In genomic region chr9:132182609-132183073, GRCh38 we compare ENCODE assay signal across 10 cellular contexts. TPM values are rescaled to one million over a fixed set of nuclear protein-coding genes. Genes with fewer than 3 reads are reported as not detected.
DNase-seq lines count a peak whose midpoint lies in the region; ATAC-seq and TF ChIP-seq lines count a peak whose summit lies in the region.
"Had no signal": no experiment of that assay in that cellular context is flagged by ENCODE, and none has a peak within 500 bp of the region (broad histone marks: within the 10 kb centered on the region; RNA-seq: fewer than 3 reads in every experiment).

No MANE protein-coding gene starts in this region.

- H3K4me2 ChIP-seq in IMR-90 (ENCODE audit: low read depth, low read length): no peak overlapping the region

- no TSS peak for BruUV-seq in A673 (replicated peaks; lab: Mats Ljungman, UMichigan)
- no TSS peak for BruUV-seq in IMR-90 (replicated peaks; lab: Mats Ljungman, UMichigan)

- no peak overlapping the region for H2BK15ac ChIP-seq in IMR-90 (ENCODE audit: low read depth, low read length)

- no peak overlapping the region for H4K91ac ChIP-seq in IMR-90 (ENCODE audit: insufficient read depth, low read depth, low read length)

- no peaks in the 10 kb centered on the region; the same call in 1 of the 2 replicates for H3K9me1 ChIP-seq in IMR-90 (ENCODE audit: insufficient read depth, low read length)

- CTCF ChIA-PET in A673 (lab: Charles Lee) (interaction anchor here (1.0 to 1.7 kb wide), 2 partner anchors 13 to 53 kb away, joined by 5 to 10 read pairs; no protein-coding TSS in a partner anchor), IMR-90 (lab: Yijun Ruan, JAX) (no interaction called here)

- peak overlapping the region; percentile 3 for H3K4me3 ChIP-seq in A673 (ENCODE audit: low read depth, low read length, poor library complexity, severe bottlenecking)
- H3K4me3 ChIP-seq in IMR-90 (ENCODE audit: insufficient read depth, low read depth, low read length): no peak overlapping the region
- no peak overlapping the region for H3K4me3 ChIP-seq in upper lobe of right lung

- H3K9me3 ChIP-seq in A673 (ENCODE audit: low read depth, low read length, poor library complexity, severe bottlenecking) (no peaks in the 10 kb centered on the region), IMR-90 (ENCODE audit: control insufficient read depth, insufficient read depth, low read length) (no peaks in the 10 kb centered on the region), upper lobe of right lung (no peaks in the 10 kb centered on the region)

- in situ Hi-C loops in IMR-90 (cut with MboI; ENCODE audit: low sequenced_read_pairs): no loop called here

- no peak for TF ChIP-seq POLR2A in IMR-90 (IDR thresholded peaks at IDR 0.05; ENCODE audit: low read depth, low read length)

- DNase-seq in A673 (ENCODE audit: low spot score): peak; percentile 71
- DNase-seq in IMR-90: no peak
- peak; percentile 36 for DNase-seq in cerebellar cortex (ENCODE audit: low spot score)
- no peak for DNase-seq in activated T-cell treated with anti-CD3 and anti-CD28 coated beads, Interleukin-2, amount 50 U/mL, for 1 hour
- DNase-seq in AG20443 (ENCODE audit: low spot score): no peak
- no peak for DNase-seq in upper lobe of right lung
- DNase-seq in NCI-H345 (lab: John Stamatoyannopoulos, UW): no peak
- DNase-seq: stimulated activated naive B cell treated with anti-CD40 and anti-IgM and Interleukin-4, amounts not matched to agents 10 μg/mL and 1 μg/mL and 100 μg/mL, for 72 hours had no signal

- no peak overlapping the region for H3K4ac ChIP-seq in IMR-90 (ENCODE audit: low read depth, low read length)

- no peak overlapping the region for H2BK5ac ChIP-seq in IMR-90 (ENCODE audit: low read depth, low read length, poor library complexity, severe bottlenecking)

- no peaks in the 10 kb centered on the region for H3K79me1 ChIP-seq in IMR-90 (ENCODE audit: low read depth in 1 of 2, low read length in 2 of 2)

- dilution Hi-C loops in IMR-90 (cut with HindIII; ENCODE audit: low sequenced_read_pairs, unreplicated experiment): no loop called here

- peak overlapping the region; percentile 50 for H3K27ac ChIP-seq in A673 (ENCODE audit: low read depth, low read length, poor library complexity, severe bottlenecking)
- no peak overlapping the region for H3K27ac ChIP-seq in IMR-90 (ENCODE audit: insufficient read depth, low read length)
- H3K27ac ChIP-seq in layer of hippocampus (ENCODE audit: low read depth, low read length): peak overlapping the region; percentile 73
- H3K27ac ChIP-seq in upper lobe of right lung: no peak overlapping the region
- H3K27ac ChIP-seq: C4-2B had no signal

- H3K27me3 ChIP-seq in A673 (replicated peaks; ENCODE audit: insufficient read depth, low read depth, low read length, poor library complexity) (no peaks in the 10 kb centered on the region), IMR-90 (ENCODE audit: control insufficient read depth, insufficient read depth, low read length) (peaks cover 60% of the 10 kb centered on the region), layer of hippocampus (ENCODE audit: control insufficient read depth, insufficient read depth, low read length) (no peaks in the 10 kb centered on the region), upper lobe of right lung (peaks cover 21% of the 10 kb centered on the region)

- TF ChIP-seq CTCF in A673 (conservative IDR thresholded peaks at IDR 0.05; ENCODE audit: low read depth, low read length): peak; percentile 52
- no peak for TF ChIP-seq CTCF in IMR-90 (conservative IDR thresholded peaks at IDR 0.05; ENCODE audit: low read depth, low read length)
- no peak for TF ChIP-seq CTCF in upper lobe of right lung (IDR thresholded peaks at IDR 0.05)

- H3K36me3 ChIP-seq in A673 (ENCODE audit: insufficient read depth, low read length, poor library complexity, severe bottlenecking): no peaks in the 10 kb centered on the region
- no peaks in the 10 kb centered on the region for H3K36me3 ChIP-seq in IMR-90 (ENCODE audit: control insufficient read depth, insufficient read depth, low read length)
- H3K36me3 ChIP-seq in upper lobe of right lung: no peaks in the 10 kb centered on the region

- no peak overlapping the region for H3K9ac ChIP-seq in IMR-90 (ENCODE audit: low read depth, low read length)

- no peaks in the 10 kb centered on the region; the same call in none of the 2 replicates for H4K20me1 ChIP-seq in IMR-90 (ENCODE audit: insufficient read depth, low read length)

- ATAC-seq in IMR-90 (ENCODE audit: low read depth) (peak; percentile 50), upper lobe of right lung (no peak)
- ATAC-seq: stimulated activated naive B cell treated with anti-CD40 and anti-IgM and Interleukin-4, amounts not matched to agents 10 μg/mL and 1 μg/mL and 100 μg/mL, for 72 hours had no signal

- H2BK120ac ChIP-seq in IMR-90 (ENCODE audit: low read depth, low read length): no peak overlapping the region

- H3K4me1 ChIP-seq in A673 (ENCODE audit: insufficient read depth, low read length, poor library complexity, severe bottlenecking) (peaks cover 54% of the 10 kb centered on the region), IMR-90 (ENCODE audit: control insufficient read depth, insufficient read depth, low read length) (no peaks in the 10 kb centered on the region), upper lobe of right lung (no peaks in the 10 kb centered on the region)

- no peak overlapping the region for H2AK5ac ChIP-seq in IMR-90 (ENCODE audit: low read depth, low read length)

- 21% methylated on average over 2 of the region's 11 CpGs; no CpG with 5 or more reads in 1 of the 2 experiments for WGBS in IMR-90 (ENCODE audit: extremely low coverage in 2 of 2, insufficient read length in 1 of 2), 2 experiments

- H3K56ac ChIP-seq in IMR-90 (ENCODE audit: extremely low read depth, insufficient read depth, low read length): no peak overlapping the region

- H2AK9ac ChIP-seq in IMR-90 (replicated peaks; ENCODE audit: low read depth, low read length, poor library complexity): no peak overlapping the region

- no peak overlapping the region for H2BK20ac ChIP-seq in IMR-90 (ENCODE audit: low read depth, low read length)

- no peak overlapping the region for H4K8ac ChIP-seq in IMR-90 (ENCODE audit: low read depth in 2 of 2, low read length in 2 of 2)

- TF ChIP-seq RAD21 in IMR-90 (IDR thresholded peaks at IDR 0.05; ENCODE audit: low read length): no peak

- POLR2A ChIA-PET in A673 (lab: Charles Lee; ENCODE audit: low non-redundant PET) (no interaction called here), IMR-90 (lab: Charles Lee; ENCODE audit: unreplicated experiment) (no interaction called here)

- H4K5ac ChIP-seq in IMR-90 (ENCODE audit: low read depth, low read length): no peak overlapping the region

- intact Hi-C loops in A673 (cut with micrococcal nuclease; ENCODE audit: unreplicated experiment): loop anchor here (5.0 kb wide), 1 partner anchor 50 kb away; no protein-coding TSS in a partner anchor
- intact Hi-C loops in IMR-90 (cut with micrococcal nuclease): no loop called here
- intact Hi-C loops in upper lobe of right lung (cut with DNase I): no loop called here

- H3K23ac ChIP-seq in IMR-90 (ENCODE audit: low read depth, low read length): no peak overlapping the region

- H3K18ac ChIP-seq in IMR-90 (ENCODE audit: low read depth, low read length): no peak overlapping the region

- no peak overlapping the region for H3K14ac ChIP-seq in IMR-90 (replicated peaks; ENCODE audit: low read depth, low read length)

- H2AFZ ChIP-seq in IMR-90 (replicated peaks; ENCODE audit: low read length, poor library complexity): no peak overlapping the region

TF ChIP-seq in IMR-90, 13 proteins besides CTCF, POLR2A, EP300 and RAD21:
- TF ChIP-seq MXI1 (IDR thresholded peaks at IDR 0.05; ENCODE audit: borderline replicate concordance, low read depth, low read length): no peak
- no peak for TF ChIP-seq USF2 (IDR thresholded peaks at IDR 0.05; ENCODE audit: low read depth, low read length)
- no peak for TF ChIP-seq FOS (IDR thresholded peaks at IDR 0.05; ENCODE audit: low read depth, low read length)
- TF ChIP-seq RFX5 (IDR thresholded peaks at IDR 0.05; ENCODE audit: low read depth, low read length): no peak
- no peak for TF ChIP-seq CEBPB (IDR thresholded peaks at IDR 0.05; ENCODE audit: low read depth, low read length)
- no peak for TF ChIP-seq CHD1 (IDR thresholded peaks at IDR 0.05; ENCODE audit: low read depth, low read length)
- TF ChIP-seq MAZ (IDR thresholded peaks at IDR 0.05; ENCODE audit: borderline replicate concordance, low read depth, low read length): no peak
- TF ChIP-seq SMC3 (IDR thresholded peaks at IDR 0.05; ENCODE audit: low read depth, low read length): no peak
- no peak for TF ChIP-seq RCOR1 (IDR thresholded peaks at IDR 0.05; ENCODE audit: insufficient replicate concordance, low read length)
- no peak for TF ChIP-seq BHLHE40 (IDR thresholded peaks at IDR 0.05; ENCODE audit: low read depth, low read length)
- no peak for TF ChIP-seq MAFK (IDR thresholded peaks at IDR 0.05; ENCODE audit: low read depth, low read length)
- no peak for TF ChIP-seq ELK1 (IDR thresholded peaks at IDR 0.05; ENCODE audit: borderline replicate concordance, low read depth, low read length)
TF ChIP-seq in IMR-90: peak in this region for 0.

RNA-seq across cellular contexts. Expression of gene NTNG2, which starts 20.8 kb away (rescaled TPM):
- total RNA-seq in A673 (2021) (1.5 and 3.0 TPM in 2 replicates), IMR-90 (2012; rRNA removed) (0.28 and 0.54 TPM in 2 replicates), upper lobe of right lung (7.6 TPM)
- polyA plus RNA-seq in IMR-90 (2012; rRNA removed): 0.84 and 1.2 TPM in 2 replicates
- 0.37 and 2.0 TPM in 2 replicates for polyA plus RNA-seq in IMR-90 (2012; cell fraction: cytosol; rRNA removed)
- 2.7 and 3.2 TPM in 2 replicates for polyA plus RNA-seq in IMR-90 (2012; cell fraction: nucleus; rRNA removed; ENCODE audit: low replicate concordance)

Comparison
In these comparisons a context has a peak if more than half of its experiments do, and no peak if none do; other contexts are left out.
1. DNase-seq: peak in A673 (single experiment) and cerebellar cortex (single experiment); none in IMR-90 (single experiment), activated T-cell treated with anti-CD3 and anti-CD28 coated beads, Interleukin-2, amount 50 U/mL, for 1 hour (single experiment), AG20443 (single experiment), upper lobe of right lung (single experiment) and NCI-H345 (single experiment).
2. H3K27ac ChIP-seq: peak in A673 (single experiment) and layer of hippocampus (single experiment); none in IMR-90 (single experiment) and upper lobe of right lung (single experiment).